Comparison of ENCODE assay signal across 8 cellular contexts in genomic region chr16:5097066-5097469, GRCh38. TPM values are rescaled to one million over a fixed set of nuclear protein-coding genes. Genes with fewer than 3 reads are reported as not detected.
A peak's percentile ranks its signal among the peaks of the same experiment; 100 is the strongest.
DNase-seq lines count a peak whose midpoint lies in the region; ATAC-seq and TF ChIP-seq lines count a peak whose summit lies in the region.
"Not testable (repeated sequence)": the region's sequence is repeated elsewhere in the genome, so short reads cannot be mapped to it uniquely, and the experiment has no call there.

No MANE protein-coding gene starts in this region.

- H3K9me3 ChIP-seq in AG04450 (ENCODE audit: control insufficient read depth, insufficient read depth, low read length); body of pancreas; muscle layer of colon (ENCODE audit: low read length): not testable (repeated sequence)

- peak overlapping the region; percentile 91 for H3K27ac Mint-ChIP-seq in HFFc6

- not testable (repeated sequence) for DNase-seq in AG04450 (ENCODE audit: low read depth, low spot score); HFFc6
- DNase-seq in OCI-M1 (lab: John Stamatoyannopoulos, UW) (peak; percentile 28), body of pancreas (peak; percentile 28 to 48 (median 40)), glomerular visceral epithelial cell (ENCODE audit: extremely low spot score) (peak; percentile 12)
- DNase-seq in activated CD4-positive, alpha-beta T cell treated with anti-CD3 and anti-CD28 coated beads, Interleukin-2, amount 50 U/mL, for 48 hours: peak; percentile 25 to 37
- peak; percentile 39 for DNase-seq in stimulated activated CD4-positive, alpha-beta T cell treated with anti-CD3 and anti-CD28 coated beads, Interleukin-1b, Interleukin-23, amount 100 ng/mL, for 48 hours

- H3K4me1 ChIP-seq in body of pancreas: peaks cover 20% of the 10 kb centered on the region
- H3K4me1 ChIP-seq in muscle layer of colon (ENCODE audit: insufficient read depth, low read length): not testable (repeated sequence)

- H3K36me3 Mint-ChIP-seq in HFFc6 (ENCODE audit: low read depth): not testable (repeated sequence)

- not testable (repeated sequence) for TF ChIP-seq POLR2A in body of pancreas (IDR thresholded peaks at IDR 0.05)

- WGBS in body of pancreas, 2 donors: 0% methylated on average over 17 of the region's 23 CpGs; no CpG with 5 or more reads in 1 of the 2 donors

- not testable (repeated sequence) for H3K27me3 ChIP-seq in AG04450 (ENCODE audit: control insufficient read depth, insufficient read depth, low read length); body of pancreas; muscle layer of colon (ENCODE audit: control insufficient read depth in 1 of 2, insufficient read depth in 2 of 2, low read length in 2 of 2)

- POLR2A ChIA-PET in AG04450 (lab: Yijun Ruan, JAX): not testable (repeated sequence)

- peaks cover 15% of the 10 kb centered on the region for H3K4me1 Mint-ChIP-seq in HFFc6 (ENCODE audit: low read depth)

- H3K9me3 Mint-ChIP-seq in HFFc6: not testable (repeated sequence)

- H3K27ac ChIP-seq in AG04450 (ENCODE audit: low read depth, low read length) (peak overlapping the region; percentile 31), body of pancreas (peak overlapping the region; percentile 48 to 81 (median 76))
- not testable (repeated sequence) for H3K27ac ChIP-seq in muscle layer of colon (ENCODE audit: low read depth, low read length)

- H3K36me3 ChIP-seq in body of pancreas (replicated peaks in 1 of 2; ENCODE audit: insufficient read depth in 1 of 2, low read depth in 2 of 2); muscle layer of colon (ENCODE audit: insufficient read depth, low read length): not testable (repeated sequence)

- CTCF ChIA-PET in AG04450 (lab: Charles Lee): interaction anchor here (0.6 kb wide), 1 partner anchor 22 kb away, joined by 3 read pairs; no protein-coding TSS in a partner anchor

- intact Hi-C loops in body of pancreas (cut with DNase I): not testable (repeated sequence)

- H3K27me3 Mint-ChIP-seq in HFFc6 (ENCODE audit: insufficient read depth): peaks cover 13% of the 10 kb centered on the region

- H3K4me3 ChIP-seq in AG04450 (ENCODE audit: low read depth, low read length) (peak overlapping the region; percentile 75), body of pancreas (peak overlapping the region; percentile 63 to 96), muscle layer of colon (ENCODE audit: low read depth in 1 of 2, low read length in 2 of 2) (peak overlapping the region; percentile 54 to 55)

- not testable (repeated sequence) for H3K9ac ChIP-seq in muscle layer of colon (ENCODE audit: low read length)

- not testable (repeated sequence) for TF ChIP-seq CTCF in AG04450 (IDR thresholded peaks at IDR 0.05; ENCODE audit: low read depth, low read length); HFFc6 (IDR thresholded peaks at IDR 0.05); body of pancreas (IDR thresholded peaks at IDR 0.05)

- H3K4me3 Mint-ChIP-seq in HFFc6: peak overlapping the region; percentile 93

- not testable (repeated sequence) for ATAC-seq in body of pancreas

RNA-seq across cellular contexts. Expression of gene EEF2KMT, which starts 0.5 kb away (rescaled TPM):
- 6.1 and 8.2 TPM in 2 replicates for polyA plus RNA-seq in AG04450 (2011; rRNA removed)
- 3.8 and 7.2 TPM in 2 replicates for polyA minus RNA-seq in AG04450 (2011; rRNA and poly(A)+ RNA removed)
- total RNA-seq in HFFc6 (2021; fragmentation: NEBNext Ultra II Directional; extraction: Animal tissue kit (Norgen Biotek cat#: 25700)): 10 to 100 TPM; 13.7 to 20.1 (median 15.9) TPM
- 1 to 10 TPM; 2.0 to 2.9 TPM for total RNA-seq in body of pancreas

RNA-seq across cellular contexts. Expression of gene ALG1, which starts 25.4 kb away (rescaled TPM):
- 35.4 and 39.3 TPM in 2 replicates for polyA plus RNA-seq in AG04450 (2011; rRNA removed)
- polyA minus RNA-seq in AG04450 (2011; rRNA and poly(A)+ RNA removed): 46.1 and 60.9 TPM in 2 replicates
- 10 to 100 TPM; 43.5 to 51.3 (median 47.4) TPM for total RNA-seq in HFFc6 (2021; fragmentation: NEBNext Ultra II Directional; extraction: Animal tissue kit (Norgen Biotek cat#: 25700))
- total RNA-seq in body of pancreas: 10 to 100 TPM; 20.2 to 26.0 TPM

RNA-seq across cellular contexts. Expression of gene C16orf89, which starts 31.3 kb away (rescaled TPM):
- polyA plus RNA-seq in AG04450 (2011; rRNA removed): 1.2 and 1.3 TPM in 2 replicates
- polyA minus RNA-seq in AG04450 (2011; rRNA and poly(A)+ RNA removed): not detected in 2 replicates
- total RNA-seq in HFFc6 (2021; fragmentation: NEBNext Ultra II Directional; extraction: Animal tissue kit (Norgen Biotek cat#: 25700)): not detected
- 10 to 100 TPM in 1 of 2 donors, 1 to 10 TPM in 1; 2.6 to 17.1 TPM for total RNA-seq in body of pancreas
